10 cellular contexts compared by ENCODE assay signal in the genomic region with DNA sequence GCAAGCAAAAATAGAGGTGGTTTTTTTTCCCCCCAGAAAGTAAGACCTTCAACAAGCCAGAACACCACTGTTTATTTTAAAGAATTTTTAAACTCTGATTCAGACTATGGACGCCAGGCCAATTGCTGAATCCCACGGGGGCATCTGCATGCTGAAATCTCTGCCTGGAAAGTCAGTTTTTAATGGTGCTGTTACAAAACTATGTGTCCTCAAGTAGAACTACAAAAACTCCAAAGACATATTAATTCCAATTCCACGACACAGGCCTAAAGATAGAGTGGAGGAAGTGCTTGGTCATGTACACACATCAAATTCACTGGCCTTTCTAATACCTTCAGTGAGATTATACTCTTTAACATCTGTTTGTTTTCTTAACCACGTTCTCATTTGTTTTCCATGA.
DNase-seq lines count a peak whose midpoint lies in the region; TF ChIP-seq lines count a peak whose summit lies in the region.
"Had no signal": no experiment of that assay in that cellular context is flagged by ENCODE, and none has a peak within 500 bp of the region (broad histone marks: within the 10 kb centered on the region; RNA-seq: fewer than 3 reads in every experiment).

No MANE protein-coding gene starts in this region.

- no peak overlapping the region for H3K9ac ChIP-seq in skeletal muscle tissue (ENCODE audit: low read depth in 1 of 3, low read length in 3 of 3)

- intact Hi-C loops in ascending aorta (cut with DNase I) = loop anchor here (10.0 kb wide), 1 partner anchor 235 kb away; no protein-coding TSS in a partner anchor

- H3K4me1 ChIP-seq in ascending aorta (peaks cover 0 to 4% of the 10 kb centered on the region in 2 donors), right atrium auricular region (no peaks in the 10 kb centered on the region), skeletal muscle tissue (ENCODE audit: control insufficient read depth in 3 of 3, insufficient read depth in 3 of 3, low read length in 3 of 3) (peaks cover 0 to 6% (median 0%) of the 10 kb centered on the region in 3 donors)
- H3K4me1 ChIP-seq: left lung had no signal

- no peaks in the 10 kb centered on the region for H3K27me3 ChIP-seq in ascending aorta
- H3K27me3 ChIP-seq in right atrium auricular region = no peaks in the 10 kb centered on the region
- no peaks in the 10 kb centered on the region for H3K27me3 ChIP-seq in skeletal muscle tissue (ENCODE audit: control insufficient read depth in 3 of 3, insufficient read depth in 3 of 3, low read length in 3 of 3)
- H3K27me3 ChIP-seq: left lung had no signal

- H3K9me3 ChIP-seq in ascending aorta = peaks cover 0 to 14% of the 10 kb centered on the region in 2 donors
- H3K9me3 ChIP-seq in right atrium auricular region = no peaks in the 10 kb centered on the region
- H3K9me3 ChIP-seq in skeletal muscle tissue (ENCODE audit: control insufficient read depth in 3 of 3, low read length in 3 of 3) = no peaks in the 10 kb centered on the region
- H3K9me3 ChIP-seq: left lung had no signal

- TF ChIP-seq CTCF in ascending aorta (IDR thresholded peaks at IDR 0.05) (no peak), right atrium auricular region (IDR thresholded peaks at IDR 0.05) (no peak)

- peak overlapping the region; percentile 89 to 94 for H3K27ac ChIP-seq in ascending aorta
- H3K27ac ChIP-seq in right atrium auricular region = peak overlapping the region; percentile 40 to 64
- H3K27ac ChIP-seq in skeletal muscle tissue (ENCODE audit: low read depth, low read length) = peak overlapping the region; percentile 62
- H3K27ac ChIP-seq: left lung had no signal

- H3K36me3 ChIP-seq in ascending aorta = no peaks in the 10 kb centered on the region
- H3K36me3 ChIP-seq in right atrium auricular region = no peaks in the 10 kb centered on the region
- H3K36me3 ChIP-seq in skeletal muscle tissue (ENCODE audit: control insufficient read depth in 3 of 3, insufficient read depth in 3 of 3, low read length in 3 of 3) = no peaks in the 10 kb centered on the region
- H3K36me3 ChIP-seq: left lung had no signal

- H3K4me3 ChIP-seq in ascending aorta (no peak overlapping the region), right atrium auricular region (no peak overlapping the region), skeletal muscle tissue (ENCODE audit: low read length in 3 of 3) (no peak overlapping the region)
- H3K4me3 ChIP-seq: left lung had no signal

- DNase-seq in GM04503 (ENCODE audit: low read depth) (peak; percentile 33), ascending aorta (ENCODE audit: low spot score in 2 of 2) (peak; percentile 16 to 87), right atrium auricular region (ENCODE audit: low spot score) (no peak), HuH-7.5 (ENCODE audit: low spot score) (no peak), NCI-H2196 (lab: John Stamatoyannopoulos, UW; ENCODE audit: unreplicated experiment) (no peak), NCI-H510A (lab: John Stamatoyannopoulos, UW) (no peak), activated T-cell treated with anti-CD3 and anti-CD28 coated beads for 4 hours (no peak)
- DNase-seq: activated T-cell treated with anti-CD3 and anti-CD28 coated beads, Interleukin-2, amount 50 U/mL, for 48 hours; left lung had no signal

Comparison
In these comparisons a context has a peak if more than half of its experiments do, and no peak if none do; other contexts are left out.
1. DNase-seq: peak in GM04503 (single experiment) and ascending aorta (2 of 2); none in right atrium auricular region (single experiment), HuH-7.5 (single experiment), NCI-H2196 (single experiment), NCI-H510A (single experiment) and activated T-cell treated with anti-CD3 and anti-CD28 coated beads for 4 hours (single experiment).
2. Peak in every context shown above with its lines, with median percentiles within 50 percentile points of each other: H3K27ac ChIP-seq.